8 cellular contexts compared by ENCODE assay signal in the genomic region with DNA sequence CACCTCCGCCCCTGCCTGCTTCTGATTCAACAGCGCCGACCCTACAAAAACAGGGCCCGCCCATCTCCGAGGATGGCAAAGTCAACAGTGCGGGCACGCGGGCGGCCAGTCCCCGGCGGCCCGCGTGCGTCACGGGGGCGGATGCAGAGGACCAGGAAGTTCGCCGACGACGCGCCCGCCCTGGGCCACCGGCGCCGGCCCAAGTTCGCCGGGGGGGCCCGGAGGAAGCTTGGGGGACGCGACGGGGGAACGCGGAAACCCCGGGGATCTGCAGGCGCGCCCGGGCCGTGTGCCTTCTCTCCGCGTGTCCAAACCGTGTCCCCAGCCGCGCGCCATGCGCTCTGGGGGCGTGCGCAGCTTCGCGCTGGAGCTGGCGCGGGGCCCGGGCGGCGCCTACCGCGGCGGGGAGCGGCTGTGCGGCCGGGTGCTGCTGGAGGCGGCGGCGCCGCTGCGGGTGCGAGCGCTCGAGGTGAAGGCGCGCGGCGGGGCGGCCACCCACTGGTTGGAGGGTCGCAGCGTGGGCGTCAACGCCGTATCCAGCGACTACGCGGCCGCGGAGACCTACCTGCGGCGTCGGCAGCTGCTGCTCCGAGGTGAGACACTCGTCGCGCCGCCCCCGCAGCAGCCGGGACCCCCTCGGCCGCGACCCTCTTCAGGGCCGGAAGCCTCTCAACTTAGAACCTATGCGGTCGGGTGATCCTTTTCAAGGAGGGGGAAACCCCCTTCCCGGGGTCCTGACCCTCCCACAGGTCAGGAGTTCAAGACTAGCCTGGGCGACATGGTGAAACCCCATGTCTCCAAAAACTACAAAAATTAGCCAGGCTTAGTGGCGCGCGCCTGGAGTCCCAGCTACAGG. TPM values are rescaled to one million over a fixed set of nuclear protein-coding genes. Genes with fewer than 3 reads are reported as not detected.
DNase-seq lines count a peak whose midpoint lies in the region; FAIRE-seq and TF ChIP-seq lines count a peak whose summit lies in the region.

No MANE protein-coding gene starts in this region.

- peak overlapping the region; percentile 91 for H3K4me3 Mint-ChIP-seq in activated T-helper 2 cell treated with anti-CD3 and anti-CD28 coated beads, Interferon-gamma antibody, Interleukin-2, Interleukin-4, amounts not matched to agents 10 μg/mL and 5 μg/mL and 100 μg/mL, durations not matched to agents 14 hours and 24 hours and 36 hours (ENCODE audit: low read depth)
- H3K4me3 Mint-ChIP-seq in nephron: peak overlapping the region in 2 of 3 experiments; percentile 67 to 82

- H3K9me3 ChIP-seq in stomach: no peaks in the 10 kb centered on the region

- no peak for TF ChIP-seq EP300 in stomach (IDR thresholded peaks at IDR 0.05)

- H3K4me3 ChIP-seq in BJ (ENCODE audit: low read depth, low read length) (peak overlapping the region; percentile 87), fibroblast of pulmonary artery (replicated peaks; ENCODE audit: low read depth, low read length) (peak overlapping the region; percentile 70), stomach (peak overlapping the region; percentile 77 to 85 (median 82))

- WGBS in stomach, 5 donors: 0 to 1% (median 0%) methylated on average over 32 to 104 of the region's 104 CpGs

- POLR2A ChIA-PET in BJ (lab: Charles Lee): interaction anchor here (0.9 kb wide), 1 partner anchor 81 kb away, joined by 4 read pairs; no protein-coding TSS in a partner anchor

- DNase-seq in BJ (ENCODE audit: low read depth): peak; percentile 42
- peak; percentile 93 for DNase-seq in GM19239 (ENCODE audit: insufficient read length, low spot score)
- peak; percentile 92 for DNase-seq in HTR-8/SVneo (ENCODE audit: insufficient read length, low spot score)
- peak; percentile 89 for DNase-seq in RPMI7951 (ENCODE audit: low read depth)
- peak; percentile 88 for DNase-seq in activated T-helper 2 cell treated with anti-CD3 and anti-CD28 coated beads, Interferon-gamma antibody, Interleukin-2, Interleukin-4, amounts not matched to agents 10 μg/mL and 5 μg/mL and 100 μg/mL, durations not matched to agents 14 hours and 24 hours and 36 hours (ENCODE audit: low spot score)
- DNase-seq in fibroblast of pulmonary artery (ENCODE audit: low read depth): peak; percentile 81
- DNase-seq in stomach: peak; percentile 94

- peak overlapping the region; percentile 98 for H3K27ac Mint-ChIP-seq in activated T-helper 2 cell treated with anti-CD3 and anti-CD28 coated beads, Interferon-gamma antibody, Interleukin-2, Interleukin-4, amounts not matched to agents 10 μg/mL and 5 μg/mL and 100 μg/mL, durations not matched to agents 14 hours and 24 hours and 36 hours
- H3K27ac Mint-ChIP-seq in nephron: no peak overlapping the region

- CTCF ChIA-PET in BJ (lab: Yijun Ruan, JAX): interaction anchor here (0.6 to 9.2 kb wide), 6 partner anchors 55 to 374 kb away, joined by 3 to 169 read pairs (median 7); partner anchors contain the start of gene CCDC124

- H3K36me3 ChIP-seq in BJ (ENCODE audit: control insufficient read depth, insufficient read depth, low read length) (no peaks in the 10 kb centered on the region; the same call in 1 of the 2 replicates), stomach (peaks cover 0 to 15% (median 9%) of the 10 kb centered on the region in 4 donors)

- peaks cover 15% of the 10 kb centered on the region for H3K36me3 Mint-ChIP-seq in activated T-helper 2 cell treated with anti-CD3 and anti-CD28 coated beads, Interferon-gamma antibody, Interleukin-2, Interleukin-4, amounts not matched to agents 10 μg/mL and 5 μg/mL and 100 μg/mL, durations not matched to agents 14 hours and 24 hours and 36 hours (ENCODE audit: low read depth)
- no peaks in the 10 kb centered on the region for H3K36me3 Mint-ChIP-seq in nephron (ENCODE audit: low read depth)

- H3K27me3 Mint-ChIP-seq in activated T-helper 2 cell treated with anti-CD3 and anti-CD28 coated beads, Interferon-gamma antibody, Interleukin-2, Interleukin-4, amounts not matched to agents 10 μg/mL and 5 μg/mL and 100 μg/mL, durations not matched to agents 14 hours and 24 hours and 36 hours (ENCODE audit: low read depth): peaks cover 2% of the 10 kb centered on the region
- H3K27me3 Mint-ChIP-seq in nephron (ENCODE audit: low read depth): peaks cover 24% of the 10 kb centered on the region

- no peaks in the 10 kb centered on the region for H3K27me3 ChIP-seq in BJ (ENCODE audit: control insufficient read depth, insufficient read depth, low read length)
- no peaks in the 10 kb centered on the region for H3K27me3 ChIP-seq in stomach

- H3K27ac ChIP-seq in stomach: peak overlapping the region; percentile 92 to 94 (median 93)

- intact Hi-C loops in activated T-helper 2 cell treated with anti-CD3 and anti-CD28 coated beads, Interferon-gamma antibody, Interleukin-2, Interleukin-4, amounts not matched to agents 10 μg/mL and 5 μg/mL and 100 μg/mL, durations not matched to agents 14 hours and 24 hours and 36 hours (cut with micrococcal nuclease): loop anchor here (2.0 to 10.0 kb wide), 2 partner anchors 54 to 164 kb away; no protein-coding TSS in a partner anchor
- intact Hi-C loops in stomach (cut with DNase I; ENCODE audit: low total_unique reads): no loop called here

- peaks cover 23 to 43% (median 30%) of the 10 kb centered on the region in 4 donors for H3K4me1 ChIP-seq in stomach

- TF ChIP-seq CTCF in BJ (IDR thresholded peaks at IDR 0.05; ENCODE audit: insufficient read depth, low read depth, low read length): no peak
- no peak for TF ChIP-seq CTCF in fibroblast of pulmonary artery (IDR thresholded peaks at IDR 0.05; ENCODE audit: low read length, missing control alignments)
- TF ChIP-seq CTCF in nephron (IDR thresholded peaks at IDR 0.05; ENCODE audit: unreplicated experiment in 3 of 3): no peak
- TF ChIP-seq CTCF in stomach (IDR thresholded peaks at IDR 0.05): no peak

- no peaks in the 10 kb centered on the region for H3K9me3 Mint-ChIP-seq in activated T-helper 2 cell treated with anti-CD3 and anti-CD28 coated beads, Interferon-gamma antibody, Interleukin-2, Interleukin-4, amounts not matched to agents 10 μg/mL and 5 μg/mL and 100 μg/mL, durations not matched to agents 14 hours and 24 hours and 36 hours
- H3K9me3 Mint-ChIP-seq in nephron: peaks cover 2% of the 10 kb centered on the region

- no peak for TF ChIP-seq POLR2A in stomach (IDR thresholded peaks at IDR 0.05)

- FAIRE-seq in GM19239 (lab: Jason Lieb, UNC) (no peak), HTR-8/SVneo (lab: Jason Lieb, UNC) (peak; percentile 31)

- peaks cover 11% of the 10 kb centered on the region for H3K4me1 Mint-ChIP-seq in activated T-helper 2 cell treated with anti-CD3 and anti-CD28 coated beads, Interferon-gamma antibody, Interleukin-2, Interleukin-4, amounts not matched to agents 10 μg/mL and 5 μg/mL and 100 μg/mL, durations not matched to agents 14 hours and 24 hours and 36 hours (ENCODE audit: low read depth)
- peaks cover 5% of the 10 kb centered on the region for H3K4me1 Mint-ChIP-seq in nephron

RNA-seq across cellular contexts. Expression of gene ARRDC2, which starts 6.8 kb away (rescaled TPM):
- polyA plus RNA-seq in BJ (2011; rRNA removed) (4.5 and 6.0 TPM in 2 replicates), stomach (10 to 100 TPM; 31.4 to 34.1 (median 32.7) TPM)
- polyA minus RNA-seq in BJ (2011; rRNA and poly(A)+ RNA removed): 3.3 and 3.8 TPM in 2 replicates
- total RNA-seq in RPMI7951 (2014; rRNA removed; shearing (Covaris generic)): 8.8 and 11.3 TPM in 2 replicates
- total RNA-seq in activated T-helper 2 cell treated with anti-CD3 and anti-CD28 coated beads, Interferon-gamma antibody, Interleukin-2, Interleukin-4, amounts not matched to agents 10 μg/mL and 5 μg/mL and 100 μg/mL, durations not matched to agents 14 hours and 24 hours and 36 hours: 39.2 and 40.5 TPM in 2 replicates
- total RNA-seq in stomach: 100 to 1,000 TPM in 1 of 5 donors, 10 to 100 TPM in 4; 19.8 to 130 (median 60.8) TPM

RNA-seq across cellular contexts. Expression of gene KCNN1, which starts 34.3 kb away (rescaled TPM):
- polyA plus RNA-seq in BJ (2011; rRNA removed) (0.06 and 0.10 TPM in 2 replicates), stomach (under 1 TPM in 2 of 3 donors, not detected in 1; 0.23 to 0.46 TPM)
- not detected in 2 replicates for polyA minus RNA-seq in BJ (2011; rRNA and poly(A)+ RNA removed)
- 0.20 TPM in 1 of 2 replicates, not detected in the other for total RNA-seq in RPMI7951 (2014; rRNA removed; shearing (Covaris generic))
- total RNA-seq in activated T-helper 2 cell treated with anti-CD3 and anti-CD28 coated beads, Interferon-gamma antibody, Interleukin-2, Interleukin-4, amounts not matched to agents 10 μg/mL and 5 μg/mL and 100 μg/mL, durations not matched to agents 14 hours and 24 hours and 36 hours: 0.14 and 0.16 TPM in 2 replicates
- total RNA-seq in stomach: not detected

Comparison
In these comparisons a context has a peak if more than half of its experiments do, and no peak if none do; other contexts are left out.
1. Peak in every context shown above with its lines: DNase-seq, H3K4me3 ChIP-seq and H3K27ac ChIP-seq.
2. DNase-seq: peak in every context shown above with its lines; median percentile 94 in stomach; 93 in GM19239; 92 in HTR-8/SVneo; 89 in RPMI7951; 88 in activated T-helper 2 cell treated with anti-CD3 and anti-CD28 coated beads, Interferon-gamma antibody, Interleukin-2, Interleukin-4, amounts not matched to agents 10 μg/mL and 5 μg/mL and 100 μg/mL, durations not matched to agents 14 hours and 24 hours and 36 hours; 81 in fibroblast of pulmonary artery; 42 in BJ.